In genomic region chr15:45522179-45522930, GRCh38 we compare ENCODE assay signal across 1 cellular context.
TF ChIP-seq lines count a peak whose summit lies in the region.

TSS of gene SLC30A4 (minus strand) at chr15:45522755. CDS start at chr15:45522354, 401 bp downstream.

TF ChIP-seq in H1, 55 proteins besides CTCF, POLR2A, EP300 and RAD21 (continued from another document):
- TF ChIP-seq USF2 (IDR thresholded peaks at IDR 0.05; ENCODE audit: low read length) (no peak), E2F6 (IDR thresholded peaks at IDR 0.05) (0 out of 2 replicates have a peak, but pooled peaks have one; percentile 14), JUN (IDR thresholded peaks at IDR 0.05; ENCODE audit: low read depth, low read length) (no peak), SP2 (IDR thresholded peaks at IDR 0.05; ENCODE audit: low read length) (no peak), BCL11A (IDR thresholded peaks at IDR 0.05; ENCODE audit: low read depth in 2 of 2, low read length in 2 of 2) (no peak), MAFK (IDR thresholded peaks at IDR 0.05; ENCODE audit: low read depth, low read length) (no peak), TAF1 (IDR thresholded peaks at IDR 0.05; ENCODE audit: low read depth, low read length) (no peak), SIX5 (IDR thresholded peaks at IDR 0.05; ENCODE audit: low read depth, low read length) (no peak), FOSL1 (IDR thresholded peaks at IDR 0.05; ENCODE audit: insufficient read depth, low read depth, low read length) (no peak), KDM4A (IDR thresholded peaks at IDR 0.05; ENCODE audit: low read depth, low read length, severe bottlenecking) (peak; percentile 56), HDAC6 (IDR thresholded peaks at IDR 0.05; ENCODE audit: low read depth, low read length) (no peak), BACH1 (IDR thresholded peaks at IDR 0.05; ENCODE audit: low read length) (0 out of 2 replicates have a peak, but pooled peaks have one; percentile 5), RFX5 (IDR thresholded peaks at IDR 0.05; ENCODE audit: borderline replicate concordance, low read depth, low read length) (no peak), SIRT6 (IDR thresholded peaks at IDR 0.05; ENCODE audit: low read length) (no peak), ASH2L (IDR thresholded peaks at IDR 0.05; ENCODE audit: low read length) (peak; percentile 40)
